Comparison of ENCODE assay signal across 7 cellular contexts in genomic region chr7:149874644-149875028, GRCh38. TPM values are rescaled to one million over a fixed set of nuclear protein-coding genes. Genes with fewer than 3 reads are reported as not detected.
A peak's percentile ranks its signal among the peaks of the same experiment; 100 is the strongest.
DNase-seq lines count a peak whose midpoint lies in the region; ATAC-seq and TF ChIP-seq lines count a peak whose summit lies in the region.

No MANE protein-coding gene starts in this region.

- intact Hi-C loops in Panc1 (cut with micrococcal nuclease; ENCODE audit: unreplicated experiment) = no loop called here
- intact Hi-C loops in colonic mucosa (cut with DNase I) = no loop called here

- H3K4ac ChIP-seq in mesendoderm (ENCODE audit: low read depth, low read length) = no peak overlapping the region

- H2AK5ac ChIP-seq in mesendoderm (ENCODE audit: low read length) = no peak overlapping the region

- no peak for TF ChIP-seq CTCF in GM12875 (IDR thresholded peaks at IDR 0.05; ENCODE audit: borderline replicate concordance, insufficient read depth, low read depth, low read length)
- TF ChIP-seq CTCF in Panc1 (IDR thresholded peaks at IDR 0.05) = no peak
- TF ChIP-seq CTCF in fibroblast of lung (conservative IDR thresholded peaks at IDR 0.05 in 1 of 2, IDR thresholded peaks at IDR 0.05 in 1 of 2; ENCODE audit: low read depth in 1 of 2, low read length in 2 of 2) = no peak
- TF ChIP-seq CTCF in colonic mucosa (IDR thresholded peaks at IDR 0.05) = no peak

- H2BK120ac ChIP-seq in mesendoderm (ENCODE audit: low read depth, low read length) = no peak overlapping the region

- H3K27me3 ChIP-seq in Panc1 (ENCODE audit: control insufficient read depth, insufficient read depth, low read length) (no peaks in the 10 kb centered on the region), fibroblast of lung (ENCODE audit: control insufficient read depth, insufficient read depth, low read length) (no peaks in the 10 kb centered on the region), skeletal muscle satellite cell (ENCODE audit: control insufficient read depth, insufficient read depth, low read length) (no peaks in the 10 kb centered on the region), colonic mucosa (no peaks in the 10 kb centered on the region), mesendoderm (ENCODE audit: insufficient read depth, low read length, poor library complexity) (peaks cover 3% of the 10 kb centered on the region)

- no peaks in the 10 kb centered on the region for H3K79me1 ChIP-seq in mesendoderm (ENCODE audit: low read length)

- BruUV-seq in Panc1 (replicated peaks; lab: Mats Ljungman, UMichigan) = no TSS peak

- H2BK5ac ChIP-seq in mesendoderm (ENCODE audit: low read length) = no peak overlapping the region

- CTCF ChIA-PET in Panc1 (lab: Charles Lee) = no interaction called here

- no peak overlapping the region for H2AFZ ChIP-seq in fibroblast of lung (ENCODE audit: low read length)

- DNase-seq in Panc1 (ENCODE audit: low read depth, low spot score) (no peak), fibroblast of lung (ENCODE audit: low read depth in 2 of 2) (no peak), colonic mucosa (no peak), mesendoderm (no peak)

- H3K4me2 ChIP-seq in fibroblast of lung (ENCODE audit: extremely low read depth, insufficient read depth, low read length) (peak overlapping the region; percentile 61), skeletal muscle satellite cell (ENCODE audit: low read length) (peak overlapping the region; percentile 96), mesendoderm (ENCODE audit: low read length) (no peak overlapping the region)

- POLR2A ChIA-PET in Panc1 (lab: Charles Lee) = no interaction called here

- no peak overlapping the region for H4K8ac ChIP-seq in mesendoderm (ENCODE audit: low read depth, low read length)

- H3K79me2 ChIP-seq in fibroblast of lung (ENCODE audit: control insufficient read depth, insufficient read depth, low read length) = no peaks in the 10 kb centered on the region
- H3K79me2 ChIP-seq in mesendoderm (ENCODE audit: control insufficient read depth, insufficient read depth, low read length) = no peaks in the 10 kb centered on the region

- H2BK15ac ChIP-seq in mesendoderm (replicated peaks; ENCODE audit: low read depth) = no peak overlapping the region

- H3K27ac ChIP-seq in Panc1 (ENCODE audit: low read length) (no peak overlapping the region), fibroblast of lung (ENCODE audit: insufficient read depth, low read length) (no peak overlapping the region), colonic mucosa (no peak overlapping the region), mesendoderm (ENCODE audit: low read depth, low read length) (no peak overlapping the region)

- no CpG with 5 or more reads among the region's 8 CpGs for WGBS in mesendoderm (ENCODE audit: extremely low coverage, insufficient coverage, low lambda C conversion rate)

- H4K5ac ChIP-seq in mesendoderm (ENCODE audit: low read length) = no peak overlapping the region

- ATAC-seq in Panc1 (no peak), GM18502 (IDR thresholded peaks at IDR 0.05; ENCODE audit: poor library complexity, unreplicated experiment) (no peak)

- H4K20me1 ChIP-seq in fibroblast of lung (ENCODE audit: control insufficient read depth, extremely low read depth, insufficient read depth, low read length) = no peaks in the 10 kb centered on the region

- no peak overlapping the region for H3K18ac ChIP-seq in mesendoderm (ENCODE audit: low read length)

- peak overlapping the region; percentile 89 for H3K4me3 ChIP-seq in GM12875 (ENCODE audit: low read depth, low read length)
- H3K4me3 ChIP-seq in Panc1 (ENCODE audit: low read depth in 2 of 2, low read length in 2 of 2) = peak overlapping the region; percentile 69 to 88
- H3K4me3 ChIP-seq in fibroblast of lung (replicated peaks in 1 of 4; ENCODE audit: control extremely low read depth in 1 of 4, insufficient read depth in 1 of 4, low read depth in 3 of 4, low read length in 4 of 4) = peak overlapping the region in 3 of 4 experiments; percentile 77 to 86 (median 78)
- peak overlapping the region; percentile 89 for H3K4me3 ChIP-seq in skeletal muscle satellite cell (ENCODE audit: low read length)
- no peak overlapping the region for H3K4me3 ChIP-seq in colonic mucosa
- no peak overlapping the region for H3K4me3 ChIP-seq in mesendoderm (ENCODE audit: low read length)

- no peak overlapping the region for H3K56ac ChIP-seq in mesendoderm (ENCODE audit: low read length)

- no peak overlapping the region for H3K23ac ChIP-seq in mesendoderm (ENCODE audit: low read length)

- in situ Hi-C loops in Panc1 (cut with HindIII; ENCODE audit: low pct_unique_long_range_greater_than_20kb, low sequenced_read_pairs) = no loop called here

- H3K9ac ChIP-seq in fibroblast of lung (ENCODE audit: insufficient read depth, low read length) (no peak overlapping the region), skeletal muscle satellite cell (ENCODE audit: low read depth, low read length) (no peak overlapping the region), colonic mucosa (ENCODE audit: low read depth in 2 of 2, low read length in 2 of 2) (no peak overlapping the region), mesendoderm (ENCODE audit: low read length) (no peak overlapping the region)

- H3K9me3 ChIP-seq in Panc1 (ENCODE audit: control insufficient read depth, insufficient read depth, low read depth, low read length) (no peaks in the 10 kb centered on the region), fibroblast of lung (ENCODE audit: control insufficient read depth, insufficient read depth, low read depth, low read length) (no peaks in the 10 kb centered on the region), skeletal muscle satellite cell (replicated peaks; ENCODE audit: low read length) (no peaks in the 10 kb centered on the region), colonic mucosa (no peaks in the 10 kb centered on the region)

- H3K4me1 ChIP-seq in Panc1 (ENCODE audit: control insufficient read depth, insufficient read depth, low read length) (peaks cover 12% of the 10 kb centered on the region), fibroblast of lung (ENCODE audit: control insufficient read depth, extremely low read depth, insufficient read depth, low read length) (peaks cover 2% of the 10 kb centered on the region), skeletal muscle satellite cell (ENCODE audit: control insufficient read depth, insufficient read depth, low read length) (peaks cover 12% of the 10 kb centered on the region), colonic mucosa (no peaks in the 10 kb centered on the region), mesendoderm (ENCODE audit: control insufficient read depth, low read depth, low read length) (no peaks in the 10 kb centered on the region)

- no peaks in the 10 kb centered on the region; the same call in 1 of the 2 replicates for H3K36me3 ChIP-seq in Panc1 (ENCODE audit: control insufficient read depth, insufficient read depth, low read length)
- peaks cover 3% of the 10 kb centered on the region for H3K36me3 ChIP-seq in fibroblast of lung (ENCODE audit: control insufficient read depth, insufficient read depth, low read length)
- H3K36me3 ChIP-seq in skeletal muscle satellite cell (ENCODE audit: insufficient read depth, low read length) = no peaks in the 10 kb centered on the region
- H3K36me3 ChIP-seq in colonic mucosa = no peaks in the 10 kb centered on the region
- no peaks in the 10 kb centered on the region for H3K36me3 ChIP-seq in mesendoderm (ENCODE audit: control insufficient read depth, insufficient read depth, low read length)

RNA-seq across cellular contexts. Expression of gene ATP6V0E2, which starts 0.9 kb away (rescaled TPM):
- total RNA-seq in Panc1 (2021; ENCODE audit: unreplicated experiment) (44.7 TPM), fibroblast of lung (12.8 and 22.6 TPM in 2 replicates), colonic mucosa (10 to 100 TPM; 12.5 to 22.7 TPM)
- polyA plus RNA-seq in Panc1 (2012; ENCODE audit: insufficient read length) = 61.2 TPM
- polyA plus RNA-seq in fibroblast of lung = 14.3 and 26.2 TPM in 2 replicates
- polyA plus RNA-seq in fibroblast of lung (2012) = 23.7 and 54.8 TPM in 2 replicates
- 35.5 and 72.3 TPM in 2 replicates for polyA minus RNA-seq in fibroblast of lung (ENCODE audit: low replicate concordance)
- total RNA-seq in skeletal muscle satellite cell (2012; rRNA removed) = 11.1 and 14.2 TPM in 2 replicates
- 10.4 TPM for polyA plus RNA-seq in mesendoderm (2013, experiment 1 of 2)
- 9.8 TPM for polyA plus RNA-seq in mesendoderm (2013, experiment 2 of 2)

RNA-seq across cellular contexts. Expression of gene ZNF862, which starts 36.5 kb away (rescaled TPM):
- 6.8 TPM for total RNA-seq in Panc1 (2021; ENCODE audit: unreplicated experiment)
- polyA plus RNA-seq in Panc1 (2012; ENCODE audit: insufficient read length) = 9.2 TPM
- 8.0 and 10.9 TPM in 2 replicates for total RNA-seq in fibroblast of lung
- 3.6 and 4.7 TPM in 2 replicates for polyA plus RNA-seq in fibroblast of lung
- 3.0 and 4.6 TPM in 2 replicates for polyA plus RNA-seq in fibroblast of lung (2012)
- polyA minus RNA-seq in fibroblast of lung (ENCODE audit: low replicate concordance) = 10.8 and 20.6 TPM in 2 replicates
- total RNA-seq in skeletal muscle satellite cell (2012; rRNA removed) = 2.4 and 5.8 TPM in 2 replicates
- 1 to 10 TPM; 8.8 to 9.9 TPM for total RNA-seq in colonic mucosa
- 0.20 TPM for polyA plus RNA-seq in mesendoderm (2013, experiment 1 of 2)
- polyA plus RNA-seq in mesendoderm (2013, experiment 2 of 2) = 0.42 TPM

Comparison
In these comparisons a context has a peak if more than half of its experiments do, and no peak if none do; other contexts are left out.
1. H3K4me3 ChIP-seq: peak in GM12875 (single experiment), Panc1 (2 of 2), fibroblast of lung (3 of 4) and skeletal muscle satellite cell (single experiment); none in colonic mucosa (single experiment) and mesendoderm (single experiment).